25 cellular contexts compared by ENCODE assay signal in genomic region chrX:926070-926469, GRCh38.
"Had no signal": no experiment of that assay in that cellular context is flagged by ENCODE, and none has a peak within 500 bp of the region (broad histone marks: within the 10 kb centered on the region; RNA-seq: fewer than 3 reads in every experiment).

No MANE protein-coding gene starts in this region.

- H3K36me3 ChIP-seq: ascending aorta had no signal

- H3K36me3 Mint-ChIP-seq: activated naive CD4-positive, alpha-beta T cell treated with anti-CD3 and anti-CD28 coated beads, Interleukin-2, amount 50 U/mL, for 72 hours had no signal

- DNase-seq: activated B cell treated with CpG ODN at 0.5 μM for 24 hours; activated CD8-positive, alpha-beta T cell treated with anti-CD3 and anti-CD28 coated beads for 36 hours; activated naive CD4-positive, alpha-beta T cell; activated naive CD8-positive, alpha-beta T cell treated with anti-CD3 and anti-CD28 coated beads, Interleukin-2, amount 50 U/mL, for 24 hours; activated T-cell treated with anti-CD3 and anti-CD28 coated beads for 4 hours; activated T-cell treated with anti-CD3 and anti-CD28 coated beads, Interleukin-2, amount 50 U/mL, for 48 hours; amniotic stem cell; body of pancreas; central memory CD4-positive, alpha-beta T cell; Karpas-422; MM.1S; NCI-H1105; NCI-H1436 treated with DMSO at 0.1 percent for 48 hours; NCI-H187; NCI-H2081; NCI-H446; NCI-H524; PC-3; SIG-M5; T-helper 17 cell; T-helper 9 cell had no signal

- H3K27ac Mint-ChIP-seq: activated B cell treated with CpG ODN at 0.5 μM for 24 hours; activated CD8-positive, alpha-beta T cell treated with anti-CD3 and anti-CD28 coated beads for 36 hours; activated naive CD4-positive, alpha-beta T cell treated with anti-CD3 and anti-CD28 coated beads, Interleukin-2, amount 50 U/mL, for 72 hours; activated naive CD8-positive, alpha-beta T cell treated with anti-CD3 and anti-CD28 coated beads, Interleukin-2, amount 50 U/mL, for 24 hours; activated T-helper 17 cell treated with anti-CD3 and anti-CD28 coated beads, Interleukin-2, amount 50 U/mL, for 72 hours; T-helper 17 cell had no signal

- H3K4me1 ChIP-seq: ascending aorta, body of pancreas had no signal

- H3K27me3 Mint-ChIP-seq: activated B cell treated with CpG ODN at 0.5 μM for 24 hours; activated CD8-positive, alpha-beta T cell treated with anti-CD3 and anti-CD28 coated beads for 36 hours; activated T-helper 17 cell treated with anti-CD3 and anti-CD28 coated beads, Interleukin-2, amount 50 U/mL, for 72 hours; T-helper 17 cell had no signal

- H3K27ac ChIP-seq: ascending aorta, body of pancreas had no signal

- H3K27me3 ChIP-seq: ascending aorta, body of pancreas had no signal

- H3K4me3 Mint-ChIP-seq: activated B cell treated with CpG ODN at 0.5 μM for 24 hours; activated CD8-positive, alpha-beta T cell treated with anti-CD3 and anti-CD28 coated beads for 36 hours; activated naive CD8-positive, alpha-beta T cell treated with anti-CD3 and anti-CD28 coated beads, Interleukin-2, amount 50 U/mL, for 24 hours; activated T-helper 17 cell treated with anti-CD3 and anti-CD28 coated beads, Interleukin-2, amount 50 U/mL, for 72 hours; T-helper 17 cell had no signal

- H3K4me3 ChIP-seq: ascending aorta, body of pancreas, K562 had no signal

- H3K9me3 Mint-ChIP-seq: activated CD8-positive, alpha-beta T cell treated with anti-CD3 and anti-CD28 coated beads for 36 hours; activated naive CD4-positive, alpha-beta T cell treated with anti-CD3 and anti-CD28 coated beads, Interleukin-2, amount 50 U/mL, for 72 hours; activated naive CD8-positive, alpha-beta T cell treated with anti-CD3 and anti-CD28 coated beads, Interleukin-2, amount 50 U/mL, for 24 hours; activated T-helper 17 cell treated with anti-CD3 and anti-CD28 coated beads, Interleukin-2, amount 50 U/mL, for 72 hours had no signal

- H3K4me1 Mint-ChIP-seq: activated B cell treated with CpG ODN at 0.5 μM for 24 hours; activated naive CD8-positive, alpha-beta T cell treated with anti-CD3 and anti-CD28 coated beads, Interleukin-2, amount 50 U/mL, for 24 hours; activated T-helper 17 cell treated with anti-CD3 and anti-CD28 coated beads, Interleukin-2, amount 50 U/mL, for 72 hours; T-helper 17 cell had no signal

- ATAC-seq: activated CD8-positive, alpha-beta T cell treated with anti-CD3 and anti-CD28 coated beads for 36 hours; activated naive CD8-positive, alpha-beta T cell treated with anti-CD3 and anti-CD28 coated beads, Interleukin-2, amount 50 U/mL, for 24 hours; activated T-helper 17 cell treated with anti-CD3 and anti-CD28 coated beads, Interleukin-2, amount 50 U/mL, for 72 hours; body of pancreas; K562; PC-3; T-helper 17 cell had no signal
